ENCODE assay signal across 11 cellular contexts in genomic region chr11:123193742-123194141, GRCh38. TPM values are rescaled to one million over a fixed set of nuclear protein-coding genes. Genes with fewer than 3 reads are reported as not detected.
DNase-seq lines count a peak whose midpoint lies in the region; ATAC-seq, FAIRE-seq and TF ChIP-seq lines count a peak whose summit lies in the region.
"Had no signal": no experiment of that assay in that cellular context is flagged by ENCODE, and none has a peak within 500 bp of the region (broad histone marks: within the 10 kb centered on the region; RNA-seq: fewer than 3 reads in every experiment).

No MANE protein-coding gene starts in this region.

- peaks cover 4 to 34% (median 21%) of the 10 kb centered on the region in 4 experiments for H3K4me1 ChIP-seq in H1 (replicated peaks in 1 of 4; ENCODE audit: control insufficient read depth in 3 of 4, insufficient read depth in 4 of 4, low read length in 3 of 4)
- H3K4me1 ChIP-seq in muscle layer of colon (ENCODE audit: insufficient read depth, low read length): peaks cover 55% of the 10 kb centered on the region
- no peaks in the 10 kb centered on the region for H3K4me1 ChIP-seq in urinary bladder (ENCODE audit: insufficient read depth)

- H3K79me2 ChIP-seq in H1 (ENCODE audit: control insufficient read depth in 1 of 2, insufficient read depth in 2 of 2, low read length in 2 of 2): peaks cover 0 to 43% of the 10 kb centered on the region in 2 experiments; a peak in 2 of 4 replicates

- H4K5ac ChIP-seq in H1 (ENCODE audit: insufficient read length, low read depth, low read length): no peak overlapping the region

- H3K56ac ChIP-seq in H1 (replicated peaks; ENCODE audit: insufficient read length, low read depth, low read length): no peak overlapping the region

- no peak overlapping the region for H4K8ac ChIP-seq in H1 (ENCODE audit: extremely low read depth, insufficient read depth, low read length)

- no peaks in the 10 kb centered on the region for H4K20me1 ChIP-seq in H1 (replicated peaks in 1 of 2; ENCODE audit: control insufficient read depth in 1 of 2, insufficient read depth in 2 of 2, low read length in 2 of 2)

- WGBS in H1 (ENCODE audit: extremely low coverage in 1 of 2, insufficient coverage in 1 of 2, insufficient read length in 1 of 2, insufficient replicate concordance in 2 of 2, low coverage in 1 of 2, low lambda C conversion rate in 2 of 2, missing lambda C conversion rate in 1 of 2), 2 experiments: 47% methylated on average over 4 of the region's 4 CpGs; no CpG with 5 or more reads in 1 of the 2 experiments
- 29% methylated on average over 4 of the region's 4 CpGs for WGBS in urinary bladder

- intact Hi-C loops in Right ventricle myocardium inferior (cut with DNase I): no loop called here
- intact Hi-C loops in left cardiac atrium (cut with DNase I): no loop called here

- H4K91ac ChIP-seq in H1 (replicated peaks; ENCODE audit: insufficient read length, low read length): no peak overlapping the region

- DNase-seq in Right ventricle myocardium inferior (ENCODE audit: missing footprints): no peak
- DNase-seq in left cardiac atrium: no peak
- DNase-seq in H1 (ENCODE audit: low read depth in 1 of 2, low spot score in 2 of 2): no peak
- DNase-seq in WERI-Rb-1: no peak
- no peak for DNase-seq in activated CD4-positive, alpha-beta T cell treated with anti-CD3 and anti-CD28 coated beads for 4 hours
- DNase-seq: immature natural killer cell, NCI-H1092 treated with DMSO at 0.1 percent for 48 hours had no signal

- H2AK5ac ChIP-seq in H1 (ENCODE audit: low read depth, low read length): no peak overlapping the region

- H3K27me3 ChIP-seq in H1 (replicated peaks in 1 of 4; ENCODE audit: control insufficient read depth in 3 of 4, extremely low read depth in 1 of 4, insufficient read depth in 3 of 4, low read length in 3 of 4) (peaks cover 0 to 6% (median 3%) of the 10 kb centered on the region in 4 experiments; a peak in 4 of 7 replicates), muscle layer of colon (ENCODE audit: control insufficient read depth in 1 of 2, insufficient read depth in 2 of 2, low read length in 2 of 2) (peaks cover 0 to 9% of the 10 kb centered on the region in 2 donors), WERI-Rb-1 (ENCODE audit: insufficient read depth, low read depth, severe bottlenecking) (no peaks in the 10 kb centered on the region)

- no peak overlapping the region for H2BK12ac ChIP-seq in H1 (ENCODE audit: low read depth, low read length)

- ATAC-seq in Right ventricle myocardium inferior (peak; percentile 11), left cardiac atrium (no peak), GM19023 (IDR thresholded peaks at IDR 0.05; ENCODE audit: unreplicated experiment) (no peak)

- no peak overlapping the region for H2BK120ac ChIP-seq in H1 (replicated peaks; ENCODE audit: low read depth, low read length)

- H3K9ac ChIP-seq in H1 (replicated peaks in 1 of 4; ENCODE audit: extremely low read depth in 1 of 4, low read depth in 3 of 4, low read length in 3 of 4): peak overlapping the region in 1 of 4 experiments; percentile 34; a peak in 2 of 7 replicates
- H3K9ac ChIP-seq in muscle layer of colon (ENCODE audit: low read length): peak overlapping the region; percentile 79

- H2AFZ ChIP-seq in H1 (ENCODE audit: low read length): no peak overlapping the region

- no peak for TF ChIP-seq RAD21 in H1 (IDR thresholded peaks at IDR 0.05 in 1 of 2, conservative IDR thresholded peaks at IDR 0.05 in 1 of 2; ENCODE audit: low read depth in 2 of 2, low read length in 2 of 2)

- H3K4me3 ChIP-seq in H1 (ENCODE audit: extremely low read depth in 1 of 4, insufficient read depth in 2 of 4, low read depth in 3 of 4, low read length in 4 of 4): peak overlapping the region; percentile 53 to 76 (median 69); a peak in 7 of 8 replicates
- peak overlapping the region; percentile 72 to 90 for H3K4me3 ChIP-seq in muscle layer of colon (ENCODE audit: low read depth in 1 of 2, low read length in 2 of 2)
- peak overlapping the region; percentile 61 for H3K4me3 ChIP-seq in urinary bladder (ENCODE audit: low read depth, low read length)
- no peak overlapping the region for H3K4me3 ChIP-seq in WERI-Rb-1 (ENCODE audit: low read depth, low read length)

- H2BK5ac ChIP-seq in H1 (ENCODE audit: low read depth, low read length): 0 out of 2 replicates have a peak overlapping the region, but pooled peaks have one; percentile 3

- no peak for TF ChIP-seq POLR2A in H1 (IDR thresholded peaks at IDR 0.05; ENCODE audit: control extremely low read depth in 1 of 2, low read depth in 2 of 2, low read length in 2 of 2)

- 0 out of 2 replicates have a peak overlapping the region, but pooled peaks have one; percentile 20 for H3K18ac ChIP-seq in H1 (ENCODE audit: extremely low read depth, low read length)

- H2BK20ac ChIP-seq in H1 (ENCODE audit: low read length): no peak overlapping the region

- no peak overlapping the region for H3K23ac ChIP-seq in H1 (ENCODE audit: insufficient read length)

- POLR2A ChIA-PET in H1 (lab: Charles Lee; ENCODE audit: partially characterized antibody): interaction anchor here (0.7 to 6.4 kb wide), 5 partner anchors 9 to 290 kb away, joined by 3 to 67 read pairs (median 4); no protein-coding TSS in a partner anchor

- no peak overlapping the region for H3K4ac ChIP-seq in H1 (replicated peaks; ENCODE audit: insufficient read length, low read depth, low read length)

- peaks cover 21% of the 10 kb centered on the region; the same call in 1 of the 2 replicates for H3K23me2 ChIP-seq in H1 (ENCODE audit: low read depth, low read length)

- H3K9me3 ChIP-seq in H1 (ENCODE audit: insufficient read depth in 2 of 2, low read depth in 1 of 2, low read length in 1 of 2) (no peaks in the 10 kb centered on the region), muscle layer of colon (ENCODE audit: low read length) (no peaks in the 10 kb centered on the region), WERI-Rb-1 (ENCODE audit: severe bottlenecking) (no peaks in the 10 kb centered on the region)

- no peak overlapping the region for H2BK15ac ChIP-seq in H1 (ENCODE audit: low read length)

- no peak for FAIRE-seq in H1 (lab: Jason Lieb, UNC)

- TF ChIP-seq CTCF in H1 (IDR thresholded peaks at IDR 0.05; ENCODE audit: control extremely low read depth in 1 of 3, insufficient read depth in 1 of 3, low read depth in 1 of 3, low read length in 3 of 3) (no peak), WERI-Rb-1 (IDR thresholded peaks at IDR 0.05; ENCODE audit: low read depth, low read length) (no peak)

- H3K79me1 ChIP-seq in H1 (ENCODE audit: low read depth, low read length): peaks cover 2% of the 10 kb centered on the region; the same call in 1 of the 2 replicates

- H3K14ac ChIP-seq in H1 (ENCODE audit: insufficient read length): no peak overlapping the region

- CTCF ChIA-PET in H1 (lab: Charles Lee; ENCODE audit: partially characterized antibody): interaction anchor here (0.5 to 2.6 kb wide), 8 partner anchors 10 to 125 kb away, joined by 3 to 10 read pairs (median 5); no protein-coding TSS in a partner anchor

- H3K27ac ChIP-seq in H1 (ENCODE audit: low read depth, low read length): no peak overlapping the region
- H3K27ac ChIP-seq in muscle layer of colon (ENCODE audit: low read depth, low read length): peak overlapping the region; percentile 97
- H3K27ac ChIP-seq in urinary bladder (ENCODE audit: low read depth): peak overlapping the region; percentile 70
- no peak overlapping the region for H3K27ac ChIP-seq in WERI-Rb-1
- H3K27ac ChIP-seq: 22Rv1 had no signal

- H3K36me3 ChIP-seq in H1 (ENCODE audit: control insufficient read depth in 2 of 4, insufficient read depth in 4 of 4, low read length in 3 of 4): no peaks in the 10 kb centered on the region; a peak in 1 of 8 replicates
- no peaks in the 10 kb centered on the region for H3K36me3 ChIP-seq in muscle layer of colon (ENCODE audit: insufficient read depth, low read length)
- H3K36me3 ChIP-seq in urinary bladder (ENCODE audit: insufficient read depth): no peaks in the 10 kb centered on the region
- no peaks in the 10 kb centered on the region for H3K36me3 ChIP-seq in WERI-Rb-1

- TF ChIP-seq EP300 in H1 (IDR thresholded peaks at IDR 0.05; ENCODE audit: borderline replicate concordance in 1 of 2, low read depth in 2 of 2, low read length in 2 of 2): no peak

- H3K4me2 ChIP-seq in H1 (ENCODE audit: insufficient read depth in 1 of 2, low read depth in 2 of 2, low read length in 2 of 2): peak overlapping the region; percentile 93 to 97

TF ChIP-seq in H1, 55 proteins besides CTCF, POLR2A, EP300 and RAD21:
- no peak for TF ChIP-seq CEBPB (IDR thresholded peaks at IDR 0.05; ENCODE audit: low read depth, low read length)

RNA-seq across cellular contexts. Expression of gene CLMP, which starts 1.3 kb away (rescaled TPM):
- total RNA-seq in Right ventricle myocardium inferior: 8.6 TPM
- 10 to 100 TPM; 30.6 to 38.6 TPM for total RNA-seq in left cardiac atrium
- 20.8 and 24.1 TPM in 2 replicates for total RNA-seq in H1 (2021; fragmentation: NEBNext Ultra II Directional; extraction: Animal tissue kit (Norgen Biotek cat#: 25700))
- polyA plus RNA-seq in H1 (2011; rRNA removed): 9.9 and 11.5 TPM in 2 replicates
- 15.4 TPM for polyA plus RNA-seq in H1 (2011; cell fraction: cytosol; rRNA removed)
- polyA plus RNA-seq in H1 (2011; cell fraction: nucleus; rRNA removed): 16.9 TPM
- polyA plus RNA-seq in H1 (2012, experiment 1 of 2): 10.4 to 16.3 TPM (median 14.3 TPM) in 4 replicates
- 2.0 TPM for polyA plus RNA-seq in H1 (2012, experiment 2 of 2)
- 15.4 TPM for polyA plus RNA-seq in H1 (2013, experiment 1 of 2)
- 16.5 TPM for polyA plus RNA-seq in H1 (2013, experiment 2 of 2)
- polyA minus RNA-seq in H1 (2011; rRNA and poly(A)+ RNA removed): 58.8 and 90.8 TPM in 2 replicates
- polyA minus RNA-seq in H1 (2011; cell fraction: cytosol; rRNA and poly(A)+ RNA removed): 13.3 TPM
- polyA minus RNA-seq in H1 (2011; cell fraction: nucleus; rRNA and poly(A)+ RNA removed): 17.5 TPM
- total RNA-seq in urinary bladder: 46.0 TPM
- 41.0 TPM for polyA plus RNA-seq in urinary bladder

Comparison
In these comparisons a context has a peak if more than half of its experiments do, and no peak if none do; other contexts are left out.
1. H3K27ac ChIP-seq: peak in muscle layer of colon (single experiment) and urinary bladder (single experiment); none in H1 (single experiment) and WERI-Rb-1 (single experiment).